Comparison of ENCODE assay signal across 1 cellular context in the genomic region with DNA sequence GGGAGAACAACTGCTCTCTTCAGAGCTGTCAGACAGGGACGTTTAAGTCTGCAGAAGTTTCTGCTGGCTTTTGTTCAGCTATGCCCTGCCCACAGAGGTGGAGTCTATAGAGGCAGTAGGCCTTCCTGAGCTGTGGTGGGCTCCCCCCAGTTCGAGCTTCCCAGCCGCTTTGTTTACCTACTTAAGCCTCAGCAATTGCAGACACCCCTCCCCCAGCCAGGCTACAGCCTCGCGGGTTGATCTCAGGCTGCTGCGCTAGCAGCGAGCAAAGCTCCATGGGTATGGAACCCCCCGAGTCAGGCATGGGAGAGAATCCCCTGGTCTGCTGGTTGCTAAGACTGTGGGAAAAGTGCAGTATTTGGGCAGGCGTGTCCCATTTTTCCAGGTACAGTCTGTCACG. TPM values are rescaled to one million over a fixed set of nuclear protein-coding genes. Genes with fewer than 3 reads are reported as not detected.
"Had no signal": no experiment of that assay in that cellular context is flagged by ENCODE, and none has a peak within 500 bp of the region (broad histone marks: within the 10 kb centered on the region; RNA-seq: fewer than 3 reads in every experiment).

No MANE protein-coding gene starts in this region.

RNA-seq across cellular contexts. Expression of a gene that starts 45.3 kb away (rescaled TPM):
- total RNA-seq: LHCN-M2 had no signal
